Comparison of ENCODE assay signal across 8 cellular contexts in the genomic region with DNA sequence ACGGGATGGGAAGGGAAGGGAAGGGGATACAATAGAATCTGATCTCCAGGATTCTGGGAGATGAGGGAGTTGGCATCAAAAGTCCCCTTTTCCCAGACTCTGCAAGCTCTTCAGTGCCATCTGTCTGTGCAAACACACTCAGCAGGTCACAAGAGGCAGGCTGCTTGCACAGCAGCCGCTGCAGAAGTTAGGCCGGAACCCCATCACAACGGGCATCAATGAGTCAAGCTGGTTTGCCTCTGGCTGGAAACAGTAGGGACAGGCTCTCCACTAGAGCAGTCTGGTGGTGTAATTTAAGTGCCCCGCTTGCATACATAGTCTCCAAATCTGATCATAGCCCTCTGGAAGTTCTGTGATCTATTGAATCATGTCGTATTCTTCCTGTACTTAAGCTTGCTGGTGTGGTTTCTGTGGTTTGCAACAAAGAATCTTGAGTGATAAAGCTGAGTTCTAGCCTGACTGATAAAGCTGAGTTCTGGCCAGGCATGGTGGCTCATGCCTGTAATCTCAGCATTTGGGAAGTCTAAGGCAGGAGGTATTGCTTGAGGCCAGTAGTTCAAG. TPM values are rescaled to one million over a fixed set of nuclear protein-coding genes. Genes with fewer than 3 reads are reported as not detected.
DNase-seq lines count a peak whose midpoint lies in the region; ATAC-seq lines count a peak whose summit lies in the region.

No MANE protein-coding gene starts in this region.

- H3K4me3 ChIP-seq in CD4-positive, alpha-beta memory T cell (ENCODE audit: low read length in 2 of 2) = no peak overlapping the region
- no peak overlapping the region for H3K4me3 ChIP-seq in mesodermal cell (ENCODE audit: extremely low read depth, insufficient read depth, low read length, poor library complexity, severe bottlenecking)
- H3K4me3 ChIP-seq in aorta (ENCODE audit: low read length in 2 of 2) = no peak overlapping the region

- H3K4me1 Mint-ChIP-seq in CD4-positive, alpha-beta memory T cell = peaks cover 46 to 74% (median 64%) of the 10 kb centered on the region in 4 donors
- peaks cover 48% of the 10 kb centered on the region for H3K4me1 Mint-ChIP-seq in T-helper 1 cell treated with Interleukin-12 subunit alpha and Interleukin-12 subunit beta and Interleukin-4 antibody, amounts not matched to agents 30 μg/mL and 1 μg/mL, for 36 hours (ENCODE audit: low read depth)
- H3K4me1 Mint-ChIP-seq in activated naive CD8-positive, alpha-beta T cell treated with anti-CD3 and anti-CD28 coated beads for 36 hours = peaks cover 52% of the 10 kb centered on the region

- no peak overlapping the region for H3K27ac ChIP-seq in CD4-positive, alpha-beta memory T cell (ENCODE audit: low read depth, low read length)
- peak overlapping the region; percentile 10 for H3K27ac ChIP-seq in mesodermal cell (ENCODE audit: low read depth, low read length, severe bottlenecking)
- H3K27ac ChIP-seq in aorta (ENCODE audit: low read depth in 1 of 2, low read length in 2 of 2) = no peak overlapping the region

- WGBS in mesodermal cell (ENCODE audit: insufficient coverage in 2 of 2), 2 experiments = 54 to 71% methylated on average over 5 of the region's 6 CpGs
- WGBS in aorta, 2 donors = 37 to 54% methylated on average over 6 of the region's 6 CpGs

- intact Hi-C loops in CD4-positive, alpha-beta memory T cell (cut with micrococcal nuclease) = loop anchor here (1.0 kb wide), 1 partner anchor 14 kb away; no protein-coding TSS in a partner anchor
- intact Hi-C loops in aorta (cut with DNase I) = loop anchor here in 1 of 2 donors (5.0 kb wide), 1 partner anchor 213 kb away; no protein-coding TSS in a partner anchor

- POLR2A ChIA-PET in CD4-positive, alpha-beta memory T cell (lab: Charles Lee; ENCODE audit: partially characterized antibody) = interaction anchor here (0.6 to 4.7 kb wide), 16 partner anchors 10 to 286 kb away, joined by 3 to 78 read pairs (median 5); partner anchors contain the start of gene KDM8

- peak overlapping the region; percentile 82 to 98 (median 96) for H3K27ac Mint-ChIP-seq in CD4-positive, alpha-beta memory T cell
- peak overlapping the region; percentile 43 for H3K27ac Mint-ChIP-seq in T-helper 1 cell treated with Interleukin-12 subunit alpha and Interleukin-12 subunit beta and Interleukin-4 antibody, amounts not matched to agents 30 μg/mL and 1 μg/mL, for 36 hours
- peak overlapping the region; percentile 70 for H3K27ac Mint-ChIP-seq in activated naive CD8-positive, alpha-beta T cell treated with anti-CD3 and anti-CD28 coated beads for 36 hours

- no peaks in the 10 kb centered on the region for H3K9me3 ChIP-seq in CD4-positive, alpha-beta memory T cell (ENCODE audit: control insufficient read depth in 1 of 2, low read length in 2 of 2)
- peaks cover 4% of the 10 kb centered on the region for H3K9me3 ChIP-seq in mesodermal cell (ENCODE audit: control insufficient read depth, low read length)
- H3K9me3 ChIP-seq in aorta (ENCODE audit: control insufficient read depth, low read length) = peaks cover 4% of the 10 kb centered on the region

- ATAC-seq in aorta (ENCODE audit: low FRiP score) = peak; percentile 28
- ATAC-seq in HG02623 (IDR thresholded peaks at IDR 0.05; ENCODE audit: unreplicated experiment) = no peak

- peak overlapping the region in 7 of 8 donors; percentile 35 to 77 (median 74) for H3K4me3 Mint-ChIP-seq in CD4-positive, alpha-beta memory T cell
- peak overlapping the region; percentile 41 for H3K4me3 Mint-ChIP-seq in T-helper 1 cell treated with Interleukin-12 subunit alpha and Interleukin-12 subunit beta and Interleukin-4 antibody, amounts not matched to agents 30 μg/mL and 1 μg/mL, for 36 hours
- H3K4me3 Mint-ChIP-seq in activated naive CD8-positive, alpha-beta T cell treated with anti-CD3 and anti-CD28 coated beads for 36 hours = peak overlapping the region; percentile 13

- H3K36me3 ChIP-seq in CD4-positive, alpha-beta memory T cell (ENCODE audit: insufficient read depth, low read length) = no peaks in the 10 kb centered on the region
- H3K36me3 ChIP-seq in mesodermal cell (ENCODE audit: control insufficient read depth, insufficient read depth, low read length) (no peaks in the 10 kb centered on the region), aorta (ENCODE audit: control insufficient read depth in 1 of 2, insufficient read depth in 2 of 2, low read length in 1 of 2) (no peaks in the 10 kb centered on the region)

- H3K4me1 ChIP-seq in CD4-positive, alpha-beta memory T cell (ENCODE audit: insufficient read depth, low read length) = peaks cover 67% of the 10 kb centered on the region
- H3K4me1 ChIP-seq in mesodermal cell (ENCODE audit: control insufficient read depth, insufficient read depth, low read length, poor library complexity, severe bottlenecking) = peaks cover 2% of the 10 kb centered on the region
- H3K4me1 ChIP-seq in aorta (ENCODE audit: control insufficient read depth in 1 of 2, insufficient read depth in 2 of 2, low read length in 2 of 2) = no peaks in the 10 kb centered on the region

- CTCF ChIA-PET in CD4-positive, alpha-beta memory T cell (lab: Charles Lee; ENCODE audit: partially characterized antibody) = interaction anchor here (0.5 to 23.4 kb wide), 20 partner anchors 10 to 295 kb away, joined by 3 to 415 read pairs (median 6); partner anchors contain the start of gene KDM8

- H3K9me3 Mint-ChIP-seq in CD4-positive, alpha-beta memory T cell = peaks cover 0 to 6% (median 0%) of the 10 kb centered on the region in 8 donors
- H3K9me3 Mint-ChIP-seq in T-helper 1 cell treated with Interleukin-12 subunit alpha and Interleukin-12 subunit beta and Interleukin-4 antibody, amounts not matched to agents 30 μg/mL and 1 μg/mL, for 36 hours = peaks cover 14% of the 10 kb centered on the region
- peaks cover 10% of the 10 kb centered on the region for H3K9me3 Mint-ChIP-seq in activated naive CD8-positive, alpha-beta T cell treated with anti-CD3 and anti-CD28 coated beads for 36 hours

- peaks cover 0 to 2% of the 10 kb centered on the region in 2 donors for H3K36me3 Mint-ChIP-seq in CD4-positive, alpha-beta memory T cell
- peaks cover 5% of the 10 kb centered on the region for H3K36me3 Mint-ChIP-seq in T-helper 1 cell treated with Interleukin-12 subunit alpha and Interleukin-12 subunit beta and Interleukin-4 antibody, amounts not matched to agents 30 μg/mL and 1 μg/mL, for 36 hours (ENCODE audit: low read depth)
- peaks cover 9% of the 10 kb centered on the region for H3K36me3 Mint-ChIP-seq in activated naive CD8-positive, alpha-beta T cell treated with anti-CD3 and anti-CD28 coated beads for 36 hours

- H3K27me3 Mint-ChIP-seq in CD4-positive, alpha-beta memory T cell = no peaks in the 10 kb centered on the region
- peaks cover 10% of the 10 kb centered on the region for H3K27me3 Mint-ChIP-seq in T-helper 1 cell treated with Interleukin-12 subunit alpha and Interleukin-12 subunit beta and Interleukin-4 antibody, amounts not matched to agents 30 μg/mL and 1 μg/mL, for 36 hours (ENCODE audit: low read depth)
- no peaks in the 10 kb centered on the region for H3K27me3 Mint-ChIP-seq in activated naive CD8-positive, alpha-beta T cell treated with anti-CD3 and anti-CD28 coated beads for 36 hours

- no peaks in the 10 kb centered on the region for H3K27me3 ChIP-seq in CD4-positive, alpha-beta memory T cell (ENCODE audit: insufficient read depth, low read length)
- H3K27me3 ChIP-seq in aorta (ENCODE audit: control insufficient read depth in 1 of 2, insufficient read depth in 2 of 2, low read length in 1 of 2) = no peaks in the 10 kb centered on the region

- peak; percentile 86 to 93 (median 87) for DNase-seq in CD4-positive, alpha-beta memory T cell
- DNase-seq in LHCN-M2 (ENCODE audit: low read depth) = peak; percentile 73
- DNase-seq in activated naive CD8-positive, alpha-beta T cell treated with anti-CD3 and anti-CD28 coated beads for 36 hours = peak; percentile 76
- peak in 1 of 2 donors; percentile 55 for DNase-seq in aorta
- no peak for DNase-seq in HPDE6-E6E7 (ENCODE audit: extremely low spot score)

RNA-seq across cellular contexts. Expression of gene KDM8, which starts 33.7 kb away (rescaled TPM):
- 10 to 100 TPM; 28.6 to 31.0 TPM for total RNA-seq in CD4-positive, alpha-beta memory T cell
- polyA plus RNA-seq in CD4-positive, alpha-beta memory T cell = 1 to 10 TPM; 4.8 to 8.1 TPM
- total RNA-seq in LHCN-M2 (2014; rRNA removed) = 4.5 and 4.6 TPM in 2 replicates
- 3.1 TPM for polyA plus RNA-seq in LHCN-M2 (2012)
- 10 to 100 TPM in 1 of 2 experiments, 1 to 10 TPM in 1; 9.9 to 12.2 TPM for total RNA-seq in activated naive CD8-positive, alpha-beta T cell treated with anti-CD3 and anti-CD28 coated beads for 36 hours
- 5.5 TPM for polyA plus RNA-seq in mesodermal cell (2013, experiment 1 of 2)
- 3.3 TPM for polyA plus RNA-seq in mesodermal cell (2013, experiment 2 of 2)
- 1 to 10 TPM; 4.3 to 5.6 TPM for total RNA-seq in aorta
- polyA plus RNA-seq in aorta = 1 to 10 TPM; 7.0 to 7.4 TPM

Comparison
In these comparisons a context has a peak if more than half of its experiments do, and no peak if none do; other contexts are left out.
1. H3K27ac Mint-ChIP-seq: peak in every context shown above with its lines; median percentile 96 in CD4-positive, alpha-beta memory T cell; 70 in activated naive CD8-positive, alpha-beta T cell treated with anti-CD3 and anti-CD28 coated beads for 36 hours; 43 in T-helper 1 cell treated with Interleukin-12 subunit alpha and Interleukin-12 subunit beta and Interleukin-4 antibody, amounts not matched to agents 30 μg/mL and 1 μg/mL, for 36 hours.
2. H3K4me3 Mint-ChIP-seq: peak in every context shown above with its lines; median percentile 74 in CD4-positive, alpha-beta memory T cell; 41 in T-helper 1 cell treated with Interleukin-12 subunit alpha and Interleukin-12 subunit beta and Interleukin-4 antibody, amounts not matched to agents 30 μg/mL and 1 μg/mL, for 36 hours; 13 in activated naive CD8-positive, alpha-beta T cell treated with anti-CD3 and anti-CD28 coated beads for 36 hours.